Comparison of ENCODE assay signal across 8 cellular contexts in genomic region chr11:130070829-130071205, GRCh38. TPM values are rescaled to one million over a fixed set of nuclear protein-coding genes. Genes with fewer than 3 reads are reported as not detected.
DNase-seq lines count a peak whose midpoint lies in the region; ATAC-seq, FAIRE-seq and TF ChIP-seq lines count a peak whose summit lies in the region.

No MANE protein-coding gene starts in this region.

- peaks cover 41% of the 10 kb centered on the region for H3K4me1 ChIP-seq in lower lobe of right lung

- no peaks in the 10 kb centered on the region for H3K9me3 Mint-ChIP-seq in chondrocyte (ENCODE audit: low read depth)

- H3K9me3 ChIP-seq in lower lobe of right lung = no peaks in the 10 kb centered on the region

- no peaks in the 10 kb centered on the region for H3K36me3 Mint-ChIP-seq in chondrocyte (ENCODE audit: low read depth)

- no peaks in the 10 kb centered on the region for H3K27me3 ChIP-seq in lower lobe of right lung (ENCODE audit: low read depth)

- no peaks in the 10 kb centered on the region for H3K27me3 Mint-ChIP-seq in chondrocyte (ENCODE audit: low read depth)

- peak overlapping the region; percentile 70 for H3K4me3 Mint-ChIP-seq in chondrocyte (ENCODE audit: unreplicated experiment)

- H3K27ac Mint-ChIP-seq in chondrocyte (ENCODE audit: unreplicated experiment) = peak overlapping the region; percentile 86

- peak overlapping the region; percentile 78 for H3K4me3 ChIP-seq in lower lobe of right lung

- peaks cover 29% of the 10 kb centered on the region for H3K4me1 Mint-ChIP-seq in chondrocyte (ENCODE audit: low read depth)

- FAIRE-seq in urothelium cell line (lab: Jason Lieb, UNC) (no peak), GM19239 (lab: Jason Lieb, UNC) (no peak)

- intact Hi-C loops in lower lobe of right lung (cut with DNase I) = loop anchor here (10.0 kb wide), 1 partner anchor 54 kb away; no protein-coding TSS in a partner anchor

- DNase-seq in ELR (ENCODE audit: low read depth) (peak; percentile 47), NOMO-1 treated with DMSO at 0.1 percent for 48 hours (lab: John Stamatoyannopoulos, UW; ENCODE audit: unreplicated experiment) (peak; percentile 30), chondrocyte (ENCODE audit: low spot score) (no peak), lower lobe of right lung (peak; percentile 74), urothelium cell line (ENCODE audit: low spot score) (peak; percentile 15), COLO668 (lab: John Stamatoyannopoulos, UW; ENCODE audit: unreplicated experiment) (no peak), NCI-H2107 (lab: John Stamatoyannopoulos, UW) (no peak), GM19239 (ENCODE audit: insufficient read length, low spot score) (no peak)

- ATAC-seq in lower lobe of right lung = peak; percentile 63 to 70

- H3K36me3 ChIP-seq in lower lobe of right lung = no peaks in the 10 kb centered on the region

- TF ChIP-seq CTCF in chondrocyte (IDR thresholded peaks at IDR 0.05) (no peak), lower lobe of right lung (IDR thresholded peaks at IDR 0.05) (no peak)

- H3K27ac ChIP-seq in lower lobe of right lung = peak overlapping the region; percentile 95

RNA-seq across cellular contexts. Expression of gene APLP2, which starts 1.1 kb away (rescaled TPM):
- 355 to 358 TPM (median 358 TPM) in 3 replicates for total RNA-seq in chondrocyte
- 582 TPM for total RNA-seq in lower lobe of right lung

Comparison
In these comparisons a context has a peak if more than half of its experiments do, and no peak if none do; other contexts are left out.
1. DNase-seq: peak in ELR (single experiment), NOMO-1 treated with DMSO at 0.1 percent for 48 hours (single experiment), lower lobe of right lung (single experiment) and urothelium cell line (single experiment); none in chondrocyte (single experiment), COLO668 (single experiment), NCI-H2107 (single experiment) and GM19239 (single experiment).